In genomic region chr5:176736271-176736965, GRCh38 we compare ENCODE assay signal across 1 cellular context.
TF ChIP-seq lines count a peak whose summit lies in the region.

No MANE protein-coding gene starts in this region.

TF ChIP-seq in SK-N-SH treated with all-trans-retinoic acid at 6 μM for 48 hours, 23 proteins besides CTCF, POLR2A, EP300 and RAD21 (continued from another document):
- no peak for TF ChIP-seq PATZ1 (CRISPR knock-in tag; IDR thresholded peaks at IDR 0.05; ENCODE audit: borderline replicate concordance)
- no peak for TF ChIP-seq OSR1 (CRISPR knock-in tag; IDR thresholded peaks at IDR 0.05)
- TF ChIP-seq ESRRG (CRISPR knock-in tag; IDR thresholded peaks at IDR 0.05), result no peak
- no peak for TF ChIP-seq CREB5 (CRISPR knock-in tag; IDR thresholded peaks at IDR 0.05; ENCODE audit: low read depth)
- TF ChIP-seq ZFP3 (CRISPR knock-in tag; IDR thresholded peaks at IDR 0.05), result no peak
- TF ChIP-seq CSRNP3 (CRISPR knock-in tag; IDR thresholded peaks at IDR 0.05), result no peak
- no peak for TF ChIP-seq RARB (CRISPR knock-in tag; IDR thresholded peaks at IDR 0.05)
- no peak for TF ChIP-seq ZC3H10 (CRISPR knock-in tag; IDR thresholded peaks at IDR 0.05)
- TF ChIP-seq ZNF70 (CRISPR knock-in tag; IDR thresholded peaks at IDR 0.05), result no peak
- TF ChIP-seq ISL1 (CRISPR knock-in tag; IDR thresholded peaks at IDR 0.05), result no peak
- TF ChIP-seq ZFP30 (CRISPR knock-in tag; IDR thresholded peaks at IDR 0.05), result no peak
- no peak for TF ChIP-seq SNAI2 (CRISPR knock-in tag; IDR thresholded peaks at IDR 0.05)
- TF ChIP-seq TOX (CRISPR knock-in tag; IDR thresholded peaks at IDR 0.05; ENCODE audit: borderline replicate concordance), result no peak
- no peak for TF ChIP-seq TCF4 (CRISPR knock-in tag; IDR thresholded peaks at IDR 0.05; ENCODE audit: borderline replicate concordance)
